Comparison of ENCODE assay signal across 12 cellular contexts in genomic region chr6:35080821-35081425, GRCh38.
A peak's percentile ranks its signal among the peaks of the same experiment; 100 is the strongest.
DNase-seq lines count a peak whose midpoint lies in the region; ATAC-seq, FAIRE-seq and TF ChIP-seq lines count a peak whose summit lies in the region.
"Had no signal": no experiment of that assay in that cellular context is flagged by ENCODE, and none has a peak within 500 bp of the region (broad histone marks: within the 10 kb centered on the region; RNA-seq: fewer than 3 reads in every experiment).

No MANE protein-coding gene starts in this region.

- FAIRE-seq in astrocyte (lab: Jason Lieb, UNC): no peak

- no peaks in the 10 kb centered on the region for H3K27me3 Mint-ChIP-seq in astrocyte (ENCODE audit: low read depth, unreplicated experiment)
- H3K27me3 Mint-ChIP-seq: stimulated activated naive CD8-positive, alpha-beta T cell treated with anti-CD3 and anti-CD28 coated beads, Interleukin-15, amount 100 ng/mL, for 72 hours had no signal

- H3K27ac Mint-ChIP-seq in astrocyte (ENCODE audit: unreplicated experiment): no peak overlapping the region
- H3K27ac Mint-ChIP-seq: stimulated activated naive CD8-positive, alpha-beta T cell treated with anti-CD3 and anti-CD28 coated beads, Interleukin-15, amount 100 ng/mL, for 72 hours had no signal

- no peaks in the 10 kb centered on the region for H4K20me1 ChIP-seq in astrocyte (ENCODE audit: insufficient read depth, low read length)

- peaks cover 14% of the 10 kb centered on the region for H3K4me1 Mint-ChIP-seq in astrocyte (ENCODE audit: low read depth, unreplicated experiment)
- H3K4me1 Mint-ChIP-seq: stimulated activated naive CD8-positive, alpha-beta T cell treated with anti-CD3 and anti-CD28 coated beads, Interleukin-15, amount 100 ng/mL, for 72 hours had no signal

- H3K4me3 ChIP-seq in HL-60 (replicated peaks; ENCODE audit: insufficient read depth, low read length) (0 out of 2 replicates have a peak overlapping the region, but pooled peaks have one; percentile 2), astrocyte (ENCODE audit: insufficient read depth, low read depth, low read length) (no peak overlapping the region), skin epidermis (peak overlapping the region in 1 of 7 experiments; percentile 25)
- H3K4me3 ChIP-seq: MG63 had no signal

- peaks cover 18% of the 10 kb centered on the region for H3K4me1 ChIP-seq in astrocyte (ENCODE audit: insufficient read depth, low read length)

- peak in 1 of 2 experiments; percentile 6 for DNase-seq in HL-60 (ENCODE audit: low read depth in 1 of 2, low spot score in 1 of 2)
- no peak for DNase-seq in astrocyte (ENCODE audit: low read depth)
- peak; percentile 45 for DNase-seq in left lobe of liver (ENCODE audit: low spot score)
- DNase-seq in T1000 (lab: John Stamatoyannopoulos, UW): no peak
- DNase-seq in kidney tubule cell (ENCODE audit: low spot score): no peak
- DNase-seq in amniotic stem cell (lab: John Stamatoyannopoulos, UW): no peak
- DNase-seq: activated CD4-positive, alpha-beta T cell treated with anti-CD3 and anti-CD28 coated beads for 1 hour; MG63; stimulated activated naive CD8-positive, alpha-beta T cell treated with anti-CD3 and anti-CD28 coated beads, Interleukin-15, amount 100 ng/mL, for 72 hours had no signal

- no peak overlapping the region for H2AFZ ChIP-seq in astrocyte (ENCODE audit: low read depth, low read length)

- no peaks in the 10 kb centered on the region for H3K79me2 ChIP-seq in astrocyte (ENCODE audit: insufficient read depth, low read length)

- ATAC-seq in left lobe of liver: no peak
- no peak for ATAC-seq in HG03139 (IDR thresholded peaks at IDR 0.05; ENCODE audit: unreplicated experiment)
- ATAC-seq: stimulated activated naive CD8-positive, alpha-beta T cell treated with anti-CD3 and anti-CD28 coated beads, Interleukin-15, amount 100 ng/mL, for 72 hours had no signal

- H3K4me3 Mint-ChIP-seq in astrocyte (ENCODE audit: unreplicated experiment): no peak overlapping the region
- H3K4me3 Mint-ChIP-seq: stimulated activated naive CD8-positive, alpha-beta T cell treated with anti-CD3 and anti-CD28 coated beads, Interleukin-15, amount 100 ng/mL, for 72 hours had no signal

- H3K9me3 ChIP-seq in astrocyte (ENCODE audit: insufficient read depth, low read depth, low read length): no peaks in the 10 kb centered on the region
- H3K9me3 ChIP-seq: MG63 had no signal

- H3K27ac ChIP-seq in HL-60 (replicated peaks) (peak overlapping the region; percentile 82), astrocyte (ENCODE audit: low read depth, low read length) (no peak overlapping the region), skin epidermis (peak overlapping the region; percentile 33 to 90 (median 84))
- H3K27ac ChIP-seq: C4-2B had no signal

- no peaks in the 10 kb centered on the region for H3K36me3 ChIP-seq in astrocyte (ENCODE audit: insufficient read depth, low read length)

- TF ChIP-seq CTCF in HL-60 (IDR thresholded peaks at IDR 0.05; ENCODE audit: insufficient read depth, low read length) (no peak), astrocyte (IDR thresholded peaks at IDR 0.05; ENCODE audit: insufficient read depth, low read depth, low read length) (no peak)

- H3K36me3 Mint-ChIP-seq in astrocyte (ENCODE audit: low read depth, unreplicated experiment): peaks cover 14% of the 10 kb centered on the region

- H3K27me3 ChIP-seq in HL-60 (ENCODE audit: insufficient read depth, poor library complexity, severe bottlenecking) (no peaks in the 10 kb centered on the region), astrocyte (ENCODE audit: insufficient read depth, low read length) (no peaks in the 10 kb centered on the region)
- H3K27me3 ChIP-seq: MG63 had no signal

- H3K9me3 Mint-ChIP-seq in astrocyte (ENCODE audit: unreplicated experiment): no peaks in the 10 kb centered on the region
- H3K9me3 Mint-ChIP-seq: stimulated activated naive CD8-positive, alpha-beta T cell treated with anti-CD3 and anti-CD28 coated beads, Interleukin-15, amount 100 ng/mL, for 72 hours had no signal

- H3K9ac ChIP-seq in astrocyte (ENCODE audit: low read length): no peak overlapping the region

- H3K4me2 ChIP-seq in astrocyte (ENCODE audit: low read length): peak overlapping the region; percentile 60
